Comparison of ENCODE assay signal across 1 cellular context in the genomic region with DNA sequence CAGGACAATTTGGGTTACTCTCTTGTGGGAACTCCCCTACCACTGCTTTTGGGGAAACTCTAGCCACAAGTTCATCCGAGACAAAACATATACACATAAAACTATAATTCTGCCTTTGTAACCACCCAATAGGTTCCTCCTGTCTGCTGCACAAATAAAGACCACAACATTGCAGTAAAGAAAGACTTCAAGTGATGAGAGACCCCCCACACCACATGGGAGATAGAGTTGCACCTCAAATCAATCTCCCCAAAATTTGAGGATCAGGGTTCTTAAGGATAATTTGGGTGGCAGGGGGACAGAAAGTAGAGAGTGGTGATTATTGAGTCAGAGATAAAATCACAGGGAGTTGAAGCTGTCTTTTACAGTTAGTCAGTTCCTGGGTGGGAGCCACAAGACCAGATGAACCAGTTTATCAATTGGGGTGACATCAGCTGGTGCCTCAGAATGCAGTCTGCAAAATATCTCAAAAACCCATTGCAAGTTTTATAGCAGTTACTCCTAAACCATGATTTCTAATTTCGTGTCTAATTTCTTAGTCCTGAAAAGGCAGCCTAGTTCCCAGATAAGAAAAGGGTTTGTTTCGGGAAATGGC.
TF ChIP-seq lines count a peak whose summit lies in the region.

No MANE protein-coding gene starts in this region.

TF ChIP-seq in GM23338, 12 proteins besides CTCF, POLR2A, EP300 and RAD21 (continued from another document):
- TF ChIP-seq, protein P1, sequence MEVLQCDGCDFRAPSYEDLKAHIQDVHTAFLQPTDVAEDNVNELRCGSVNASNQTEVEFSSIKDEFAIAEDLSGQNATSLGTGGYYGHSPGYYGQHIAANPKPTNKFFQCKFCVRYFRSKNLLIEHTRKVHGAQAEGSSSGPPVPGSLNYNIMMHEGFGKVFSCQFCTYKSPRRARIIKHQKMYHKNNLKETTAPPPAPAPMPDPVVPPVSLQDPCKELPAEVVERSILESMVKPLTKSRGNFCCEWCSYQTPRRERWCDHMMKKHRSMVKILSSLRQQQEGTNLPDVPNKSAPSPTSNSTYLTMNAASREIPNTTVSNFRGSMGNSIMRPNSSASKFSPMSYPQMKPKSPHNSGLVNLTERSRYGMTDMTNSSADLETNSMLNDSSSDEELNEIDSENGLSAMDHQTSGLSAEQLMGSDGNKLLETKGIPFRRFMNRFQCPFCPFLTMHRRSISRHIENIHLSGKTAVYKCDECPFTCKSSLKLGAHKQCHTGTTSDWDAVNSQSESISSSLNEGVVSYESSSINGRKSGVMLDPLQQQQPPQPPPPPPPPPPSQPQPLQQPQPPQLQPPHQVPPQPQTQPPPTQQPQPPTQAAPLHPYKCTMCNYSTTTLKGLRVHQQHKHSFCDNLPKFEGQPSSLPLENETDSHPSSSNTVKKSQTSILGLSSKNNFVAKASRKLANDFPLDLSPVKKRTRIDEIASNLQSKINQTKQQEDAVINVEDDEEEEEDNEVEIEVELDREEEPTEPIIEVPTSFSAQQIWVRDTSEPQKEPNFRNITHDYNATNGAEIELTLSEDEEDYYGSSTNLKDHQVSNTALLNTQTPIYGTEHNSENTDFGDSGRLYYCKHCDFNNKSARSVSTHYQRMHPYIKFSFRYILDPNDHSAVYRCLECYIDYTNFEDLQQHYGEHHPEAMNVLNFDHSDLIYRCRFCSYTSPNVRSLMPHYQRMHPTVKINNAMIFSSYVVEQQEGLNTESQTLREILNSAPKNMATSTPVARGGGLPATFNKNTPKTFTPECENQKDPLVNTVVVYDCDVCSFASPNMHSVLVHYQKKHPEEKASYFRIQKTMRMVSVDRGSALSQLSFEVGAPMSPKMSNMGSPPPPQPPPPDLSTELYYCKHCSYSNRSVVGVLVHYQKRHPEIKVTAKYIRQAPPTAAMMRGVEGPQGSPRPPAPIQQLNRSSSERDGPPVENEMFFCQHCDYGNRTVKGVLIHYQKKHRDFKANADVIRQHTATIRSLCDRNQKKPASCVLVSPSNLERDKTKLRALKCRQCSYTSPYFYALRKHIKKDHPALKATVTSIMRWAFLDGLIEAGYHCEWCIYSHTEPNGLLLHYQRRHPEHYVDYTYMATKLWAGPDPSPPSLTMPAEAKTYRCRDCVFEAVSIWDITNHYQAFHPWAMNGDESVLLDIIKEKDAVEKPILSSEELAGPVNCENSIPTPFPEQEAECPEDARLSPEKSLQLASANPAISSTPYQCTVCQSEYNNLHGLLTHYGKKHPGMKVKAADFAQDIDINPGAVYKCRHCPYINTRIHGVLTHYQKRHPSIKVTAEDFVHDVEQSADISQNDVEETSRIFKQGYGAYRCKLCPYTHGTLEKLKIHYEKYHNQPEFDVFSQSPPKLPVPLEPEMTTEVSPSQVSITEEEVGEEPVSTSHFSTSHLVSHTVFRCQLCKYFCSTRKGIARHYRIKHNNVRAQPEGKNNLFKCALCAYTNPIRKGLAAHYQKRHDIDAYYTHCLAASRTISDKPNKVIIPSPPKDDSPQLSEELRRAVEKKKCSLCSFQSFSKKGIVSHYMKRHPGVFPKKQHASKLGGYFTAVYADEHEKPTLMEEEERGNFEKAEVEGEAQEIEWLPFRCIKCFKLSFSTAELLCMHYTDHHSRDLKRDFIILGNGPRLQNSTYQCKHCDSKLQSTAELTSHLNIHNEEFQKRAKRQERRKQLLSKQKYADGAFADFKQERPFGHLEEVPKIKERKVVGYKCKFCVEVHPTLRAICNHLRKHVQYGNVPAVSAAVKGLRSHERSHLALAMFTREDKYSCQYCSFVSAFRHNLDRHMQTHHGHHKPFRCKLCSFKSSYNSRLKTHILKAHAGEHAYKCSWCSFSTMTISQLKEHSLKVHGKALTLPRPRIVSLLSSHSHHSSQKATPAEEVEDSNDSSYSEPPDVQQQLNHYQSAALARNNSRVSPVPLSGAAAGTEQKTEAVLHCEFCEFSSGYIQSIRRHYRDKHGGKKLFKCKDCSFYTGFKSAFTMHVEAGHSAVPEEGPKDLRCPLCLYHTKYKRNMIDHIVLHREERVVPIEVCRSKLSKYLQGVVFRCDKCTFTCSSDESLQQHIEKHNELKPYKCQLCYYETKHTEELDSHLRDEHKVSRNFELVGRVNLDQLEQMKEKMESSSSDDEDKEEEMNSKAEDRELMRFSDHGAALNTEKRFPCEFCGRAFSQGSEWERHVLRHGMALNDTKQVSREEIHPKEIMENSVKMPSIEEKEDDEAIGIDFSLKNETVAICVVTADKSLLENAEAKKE (CRISPR knock-in tag; IDR thresholded peaks at IDR 0.05) = no peak
- TF ChIP-seq ZNF331 (CRISPR knock-in tag; IDR thresholded peaks at IDR 0.05; ENCODE audit: low read depth) (no peak), STAT1 (IDR thresholded peaks at IDR 0.05; ENCODE audit: unreplicated experiment) (no peak), NANOG (IDR thresholded peaks at IDR 0.05; ENCODE audit: borderline replicate concordance) (no peak), ZNF114 (CRISPR knock-in tag; IDR thresholded peaks at IDR 0.05) (no peak)
- TF ChIP-seq, protein P2, sequence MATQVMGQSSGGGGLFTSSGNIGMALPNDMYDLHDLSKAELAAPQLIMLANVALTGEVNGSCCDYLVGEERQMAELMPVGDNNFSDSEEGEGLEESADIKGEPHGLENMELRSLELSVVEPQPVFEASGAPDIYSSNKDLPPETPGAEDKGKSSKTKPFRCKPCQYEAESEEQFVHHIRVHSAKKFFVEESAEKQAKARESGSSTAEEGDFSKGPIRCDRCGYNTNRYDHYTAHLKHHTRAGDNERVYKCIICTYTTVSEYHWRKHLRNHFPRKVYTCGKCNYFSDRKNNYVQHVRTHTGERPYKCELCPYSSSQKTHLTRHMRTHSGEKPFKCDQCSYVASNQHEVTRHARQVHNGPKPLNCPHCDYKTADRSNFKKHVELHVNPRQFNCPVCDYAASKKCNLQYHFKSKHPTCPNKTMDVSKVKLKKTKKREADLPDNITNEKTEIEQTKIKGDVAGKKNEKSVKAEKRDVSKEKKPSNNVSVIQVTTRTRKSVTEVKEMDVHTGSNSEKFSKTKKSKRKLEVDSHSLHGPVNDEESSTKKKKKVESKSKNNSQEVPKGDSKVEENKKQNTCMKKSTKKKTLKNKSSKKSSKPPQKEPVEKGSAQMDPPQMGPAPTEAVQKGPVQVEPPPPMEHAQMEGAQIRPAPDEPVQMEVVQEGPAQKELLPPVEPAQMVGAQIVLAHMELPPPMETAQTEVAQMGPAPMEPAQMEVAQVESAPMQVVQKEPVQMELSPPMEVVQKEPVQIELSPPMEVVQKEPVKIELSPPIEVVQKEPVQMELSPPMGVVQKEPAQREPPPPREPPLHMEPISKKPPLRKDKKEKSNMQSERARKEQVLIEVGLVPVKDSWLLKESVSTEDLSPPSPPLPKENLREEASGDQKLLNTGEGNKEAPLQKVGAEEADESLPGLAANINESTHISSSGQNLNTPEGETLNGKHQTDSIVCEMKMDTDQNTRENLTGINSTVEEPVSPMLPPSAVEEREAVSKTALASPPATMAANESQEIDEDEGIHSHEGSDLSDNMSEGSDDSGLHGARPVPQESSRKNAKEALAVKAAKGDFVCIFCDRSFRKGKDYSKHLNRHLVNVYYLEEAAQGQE (IDR thresholded peaks at IDR 0.05; ENCODE audit: unreplicated experiment) = no peak
- TF ChIP-seq, protein P3, sequence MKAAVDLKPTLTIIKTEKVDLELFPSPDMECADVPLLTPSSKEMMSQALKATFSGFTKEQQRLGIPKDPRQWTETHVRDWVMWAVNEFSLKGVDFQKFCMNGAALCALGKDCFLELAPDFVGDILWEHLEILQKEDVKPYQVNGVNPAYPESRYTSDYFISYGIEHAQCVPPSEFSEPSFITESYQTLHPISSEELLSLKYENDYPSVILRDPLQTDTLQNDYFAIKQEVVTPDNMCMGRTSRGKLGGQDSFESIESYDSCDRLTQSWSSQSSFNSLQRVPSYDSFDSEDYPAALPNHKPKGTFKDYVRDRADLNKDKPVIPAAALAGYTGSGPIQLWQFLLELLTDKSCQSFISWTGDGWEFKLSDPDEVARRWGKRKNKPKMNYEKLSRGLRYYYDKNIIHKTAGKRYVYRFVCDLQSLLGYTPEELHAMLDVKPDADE (IDR thresholded peaks at IDR 0.05) = no peak
